In genomic region chr1:2556277-2557145, GRCh38 we compare ENCODE assay signal across 1 cellular context.
TF ChIP-seq lines count a peak whose summit lies in the region.

Gene TNFRSF14 (plus strand): TSS chr1:2556371. CDS start chr1:2556665, 294 bp downstream.

TF ChIP-seq in H1, 55 proteins besides CTCF, POLR2A, EP300 and RAD21:
- TF ChIP-seq BCL11A (IDR thresholded peaks at IDR 0.05; ENCODE audit: low read depth in 2 of 2, low read length in 2 of 2) = no peak
- TF ChIP-seq GABPA (IDR thresholded peaks at IDR 0.05; ENCODE audit: borderline replicate concordance, insufficient read depth, low read length) = 0 out of 2 replicates have a peak, but pooled peaks have one; percentile 23
- no peak for TF ChIP-seq GTF2F1 (IDR thresholded peaks at IDR 0.05; ENCODE audit: borderline replicate concordance, low read depth, low read length)
- TF ChIP-seq SRF (IDR thresholded peaks at IDR 0.05; ENCODE audit: low read depth, low read length) = no peak
